In genomic region chr1:206769331-206769731, GRCh38 we compare ENCODE assay signal across 8 cellular contexts. TPM values are rescaled to one million over a fixed set of nuclear protein-coding genes. Genes with fewer than 3 reads are reported as not detected.
DNase-seq lines count a peak whose midpoint lies in the region; ATAC-seq lines count a peak whose summit lies in the region.

No MANE protein-coding gene starts in this region.

- H3K4me1 Mint-ChIP-seq in activated CD4-positive, alpha-beta T cell treated with anti-CD3 and anti-CD28 coated beads, Interleukin-2, amount 10 ng/mL, durations not matched to agents 7 days and 5 days, result peaks cover 81% of the 10 kb centered on the region

- H3K27me3 Mint-ChIP-seq in activated CD4-positive, alpha-beta T cell treated with anti-CD3 and anti-CD28 coated beads, Interleukin-2, amount 10 ng/mL, durations not matched to agents 7 days and 5 days, result peaks cover 20% of the 10 kb centered on the region

- ATAC-seq in GM18907 (IDR thresholded peaks at IDR 0.05; ENCODE audit: unreplicated experiment), result peak; percentile 57
- peak; percentile 52 for ATAC-seq in HG02763 (IDR thresholded peaks at IDR 0.05; ENCODE audit: unreplicated experiment)
- no peak for ATAC-seq in Right ventricle myocardium superior (ENCODE audit: poor library complexity)

- H3K9me3 Mint-ChIP-seq in activated CD4-positive, alpha-beta T cell treated with anti-CD3 and anti-CD28 coated beads, Interleukin-2, amount 10 ng/mL, durations not matched to agents 7 days and 5 days, result no peaks in the 10 kb centered on the region

- H3K36me3 Mint-ChIP-seq in activated CD4-positive, alpha-beta T cell treated with anti-CD3 and anti-CD28 coated beads, Interleukin-2, amount 10 ng/mL, durations not matched to agents 7 days and 5 days (ENCODE audit: low read depth), result no peaks in the 10 kb centered on the region

- H3K27ac Mint-ChIP-seq in activated CD4-positive, alpha-beta T cell treated with anti-CD3 and anti-CD28 coated beads, Interleukin-2, amount 10 ng/mL, durations not matched to agents 7 days and 5 days, result peak overlapping the region; percentile 32

- CTCF ChIA-PET in activated CD4-positive, alpha-beta T cell treated with anti-CD3 and anti-CD28 coated beads, Interleukin-2, amount 10 ng/mL, durations not matched to agents 7 days and 5 days (lab: Charles Lee), result interaction anchor here (0.6 to 4.7 kb wide), 15 partner anchors 8 to 216 kb away, joined by 3 to 24 read pairs (median 4); no protein-coding TSS in a partner anchor

- H3K4me3 Mint-ChIP-seq in activated CD4-positive, alpha-beta T cell treated with anti-CD3 and anti-CD28 coated beads, Interleukin-2, amount 10 ng/mL, durations not matched to agents 7 days and 5 days, result no peak overlapping the region

- DNase-seq in activated CD4-positive, alpha-beta T cell treated with anti-CD3 and anti-CD28 coated beads, Interleukin-2, amount 10 ng/mL, durations not matched to agents 7 days and 5 days, result peak; percentile 78
- DNase-seq in stimulated activated CD4-positive, alpha-beta T cell treated with anti-CD3 and anti-CD28 coated beads, Interleukin-1b, Interleukin-23, amount 100 ng/mL, for 48 hours, result peak; percentile 78
- DNase-seq in superior temporal gyrus (ENCODE audit: extremely low spot score) (no peak), Right ventricle myocardium superior (no peak), AG08396 (ENCODE audit: low spot score) (no peak), KG1 (lab: John Stamatoyannopoulos, UW) (no peak)

- POLR2A ChIA-PET in activated CD4-positive, alpha-beta T cell treated with anti-CD3 and anti-CD28 coated beads, Interleukin-2, amount 10 ng/mL, durations not matched to agents 7 days and 5 days (lab: Charles Lee), result interaction anchor here (0.6 kb wide), 1 partner anchor 298 kb away, joined by 3 read pairs; no protein-coding TSS in a partner anchor

- intact Hi-C loops in Right ventricle myocardium superior (cut with DNase I), result no loop called here

RNA-seq across cellular contexts. Expression of gene IL19, which starts 1.2 kb away (rescaled TPM):
- total RNA-seq in activated CD4-positive, alpha-beta T cell treated with anti-CD3 and anti-CD28 coated beads, Interleukin-2, amount 10 ng/mL, durations not matched to agents 7 days and 5 days, result not detected
- total RNA-seq in Right ventricle myocardium superior, result not detected

RNA-seq across cellular contexts. Expression of gene IL10, which starts 3.0 kb away (rescaled TPM):
- under 1 TPM; 0.12 to 0.15 TPM for total RNA-seq in activated CD4-positive, alpha-beta T cell treated with anti-CD3 and anti-CD28 coated beads, Interleukin-2, amount 10 ng/mL, durations not matched to agents 7 days and 5 days
- 0.43 TPM for total RNA-seq in Right ventricle myocardium superior

Comparison
In these comparisons a context has a peak if more than half of its experiments do, and no peak if none do; other contexts are left out.
1. DNase-seq: peak in activated CD4-positive, alpha-beta T cell treated with anti-CD3 and anti-CD28 coated beads, Interleukin-2, amount 10 ng/mL, durations not matched to agents 7 days and 5 days (single experiment) and stimulated activated CD4-positive, alpha-beta T cell treated with anti-CD3 and anti-CD28 coated beads, Interleukin-1b, Interleukin-23, amount 100 ng/mL, for 48 hours (single experiment); none in superior temporal gyrus (single experiment), Right ventricle myocardium superior (single experiment), AG08396 (single experiment) and KG1 (single experiment).